Comparison of ENCODE assay signal across 2 cellular contexts in genomic region chr10:117260094-117260493, GRCh38.
TF ChIP-seq lines count a peak whose summit lies in the region.

No MANE protein-coding gene starts in this region.

TF ChIP-seq in H1, 55 proteins besides CTCF, POLR2A, EP300 and RAD21 (continued from another document):
- TF ChIP-seq CBX5 (IDR thresholded peaks at IDR 0.05; ENCODE audit: low read depth, low read length): no peak
- TF ChIP-seq CHD7 (IDR thresholded peaks at IDR 0.05; ENCODE audit: insufficient replicate concordance, low read length): no peak
- peak; percentile 53; the same call in 1 of the 2 replicates for TF ChIP-seq TEAD4 (IDR thresholded peaks at IDR 0.05; ENCODE audit: low read depth, low read length)
- TF ChIP-seq BACH1 (IDR thresholded peaks at IDR 0.05; ENCODE audit: low read length): no peak
- no peak for TF ChIP-seq CREB1 (IDR thresholded peaks at IDR 0.05)

TF ChIP-seq in HEK293T, 16 proteins besides CTCF, POLR2A, EP300 and RAD21 (continued from another document):
- TF ChIP-seq PKNOX1 (IDR thresholded peaks at IDR 0.05) (no peak), FOXA1 (IDR thresholded peaks at IDR 0.05) (no peak), FOXM1 (IDR thresholded peaks at IDR 0.05; ENCODE audit: borderline replicate concordance) (no peak), SP1 (IDR thresholded peaks at IDR 0.05) (no peak), ZNF384 (IDR thresholded peaks at IDR 0.05) (no peak), LEF1 (IDR thresholded peaks at IDR 0.05; ENCODE audit: borderline replicate concordance) (no peak)
